1 cellular context compared by ENCODE assay signal in genomic region chr1:30274937-30275621, GRCh38.
TF ChIP-seq lines count a peak whose summit lies in the region.

No MANE protein-coding gene starts in this region.

TF ChIP-seq in K562, 482 proteins besides CTCF, POLR2A, EP300 and RAD21 (continued from another document):
- TF ChIP-seq ZNF318 (IDR thresholded peaks at IDR 0.05; ENCODE audit: borderline replicate concordance in 1 of 2, low read depth in 1 of 2): no peak
- TF ChIP-seq CHD1 (IDR thresholded peaks at IDR 0.05; ENCODE audit: low read length): no peak
- no peak for TF ChIP-seq KDM4B (IDR thresholded peaks at IDR 0.05; ENCODE audit: borderline replicate concordance in 2 of 2, low read depth in 1 of 2)
- no peak for TF ChIP-seq MTF1 (CRISPR knock-in tag; IDR thresholded peaks at IDR 0.05; ENCODE audit: borderline replicate concordance)
- no peak for TF ChIP-seq MCM3 (IDR thresholded peaks at IDR 0.05)
- no peak for TF ChIP-seq THRA (IDR thresholded peaks at IDR 0.05)
- no peak for TF ChIP-seq HMG20B (CRISPR knock-in tag; IDR thresholded peaks at IDR 0.05)
- TF ChIP-seq TRIM28 (IDR thresholded peaks at IDR 0.05): no peak
- TF ChIP-seq RBBP5 (IDR thresholded peaks at IDR 0.05; ENCODE audit: borderline replicate concordance, insufficient read depth, low read length, poor library complexity, severe bottlenecking): no peak
- no peak for TF ChIP-seq CSDE1 (IDR thresholded peaks at IDR 0.05)
- no peak for TF ChIP-seq ARID2 (IDR thresholded peaks at IDR 0.05)
- TF ChIP-seq DNMT1 (IDR thresholded peaks at IDR 0.05): no peak
- no peak for TF ChIP-seq ZNF445 (CRISPR knock-in tag; IDR thresholded peaks at IDR 0.05; ENCODE audit: low read depth)
